1 cellular context compared by ENCODE assay signal in genomic region chr4:186829740-186830449, GRCh38.
TF ChIP-seq lines count a peak whose summit lies in the region.

No MANE protein-coding gene starts in this region.

TF ChIP-seq in K562, 482 proteins besides CTCF, POLR2A, EP300 and RAD21 (continued from another document):
- TF ChIP-seq, protein P1, sequence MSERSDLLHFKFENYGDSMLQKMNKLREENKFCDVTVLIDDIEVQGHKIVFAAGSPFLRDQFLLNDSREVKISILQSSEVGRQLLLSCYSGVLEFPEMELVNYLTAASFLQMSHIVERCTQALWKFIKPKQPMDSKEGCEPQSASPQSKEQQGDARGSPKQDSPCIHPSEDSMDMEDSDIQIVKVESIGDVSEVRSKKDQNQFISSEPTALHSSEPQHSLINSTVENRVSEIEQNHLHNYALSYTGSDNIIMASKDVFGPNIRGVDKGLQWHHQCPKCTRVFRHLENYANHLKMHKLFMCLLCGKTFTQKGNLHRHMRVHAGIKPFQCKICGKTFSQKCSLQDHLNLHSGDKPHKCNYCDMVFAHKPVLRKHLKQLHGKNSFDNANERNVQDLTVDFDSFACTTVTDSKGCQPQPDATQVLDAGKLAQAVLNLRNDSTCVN (CRISPR knock-in tag; IDR thresholded peaks at IDR 0.05): no peak
- no peak for TF ChIP-seq ZNF584 (CRISPR knock-in tag; IDR thresholded peaks at IDR 0.05; ENCODE audit: low read depth)
- no peak for TF ChIP-seq BRF2 (IDR thresholded peaks at IDR 0.05; ENCODE audit: borderline replicate concordance, insufficient read depth, insufficient read length)
- no peak for TF ChIP-seq HNRNPLL (IDR thresholded peaks at IDR 0.05; ENCODE audit: low read depth, low read length, poor library complexity, severe bottlenecking)
- TF ChIP-seq FIP1L1 (IDR thresholded peaks at IDR 0.05; ENCODE audit: low read depth, low read length, poor library complexity, severe bottlenecking): no peak
- TF ChIP-seq SAP30 (IDR thresholded peaks at IDR 0.05; ENCODE audit: borderline replicate concordance, insufficient read depth, low read depth, low read length, poor library complexity, severe bottlenecking): no peak
- no peak for TF ChIP-seq ARID4B (CRISPR knock-in tag; IDR thresholded peaks at IDR 0.05)
- no peak for TF ChIP-seq ZNF77 (CRISPR knock-in tag; IDR thresholded peaks at IDR 0.05)
- no peak for TF ChIP-seq ZNF436 (CRISPR knock-in tag; IDR thresholded peaks at IDR 0.05)
- no peak for TF ChIP-seq CBFB (CRISPR knock-in tag; IDR thresholded peaks at IDR 0.05)
- peak; percentile 38; the same call in 1 of the 2 replicates for TF ChIP-seq BACH1 (tag; IDR thresholded peaks at IDR 0.05)
- TF ChIP-seq TCF7 (IDR thresholded peaks at IDR 0.05; ENCODE audit: borderline replicate concordance): no peak
- no peak for TF ChIP-seq FOXJ2 (tag; IDR thresholded peaks at IDR 0.05)
- TF ChIP-seq MAZ (CRISPR knock-in tag; conservative IDR thresholded peaks at IDR 0.05 in 1 of 2, IDR thresholded peaks at IDR 0.05 in 1 of 2): no peak
